In genomic region chr10:7932301-7933036, GRCh38 we compare ENCODE assay signal across 16 cellular contexts.
"Had no signal": no experiment of that assay in that cellular context is flagged by ENCODE, and none has a peak within 500 bp of the region (broad histone marks: within the 10 kb centered on the region; RNA-seq: fewer than 3 reads in every experiment).

No MANE protein-coding gene starts in this region.

- H3K27me3 Mint-ChIP-seq: stimulated activated naive B cell treated with anti-CD40 and anti-IgM and Interleukin-4, amounts not matched to agents 10 μg/mL and 1 μg/mL and 100 μg/mL, for 72 hours had no signal

- H3K4me3 Mint-ChIP-seq: immature natural killer cell; neural crest cell; stimulated activated naive B cell treated with anti-CD40 and anti-IgM and Interleukin-4, amounts not matched to agents 10 μg/mL and 1 μg/mL and 100 μg/mL, for 72 hours had no signal

- H3K27ac Mint-ChIP-seq: activated naive CD4-positive, alpha-beta T cell treated with anti-CD3 and anti-CD28 coated beads, Interleukin-2, amount 50 U/mL, for 72 hours; stimulated activated naive B cell treated with anti-CD40 and anti-IgM and Interleukin-4, amounts not matched to agents 10 μg/mL and 1 μg/mL and 100 μg/mL, for 72 hours had no signal

- H3K9me3 Mint-ChIP-seq: immature natural killer cell had no signal

- DNase-seq: activated CD4-positive, alpha-beta T cell treated with anti-CD3 and anti-CD28 coated beads, Interleukin-2, amount 50 U/mL, for 4 hours; activated CD4-positive, CD25-positive, alpha-beta regulatory T cell treated with anti-CD3 and anti-CD28 coated beads, Interleukin-2, amount 50 U/mL, for 72 hours; activated effector memory CD4-positive, alpha-beta T cell treated with anti-CD3 and anti-CD28 coated beads, Interleukin-2, amount 50 U/mL, for 16 hours; activated T-cell treated with anti-CD3 and anti-CD28 coated beads, Interleukin-2, amount 50 U/mL, for 1 hour; amygdala; brain microvascular endothelial cell; esophagus squamous epithelium; foreskin fibroblast; glutamatergic neuron; immature natural killer cell; left lung; stimulated activated naive B cell treated with anti-CD40 and anti-IgM and Interleukin-4, amounts not matched to agents 10 μg/mL and 1 μg/mL and 100 μg/mL, for 72 hours; substantia nigra; T-helper 9 cell had no signal

- ATAC-seq: activated naive CD4-positive, alpha-beta T cell treated with anti-CD3 and anti-CD28 coated beads, Interleukin-2, amount 50 U/mL, for 72 hours; left lung; stimulated activated naive B cell treated with anti-CD40 and anti-IgM and Interleukin-4, amounts not matched to agents 10 μg/mL and 1 μg/mL and 100 μg/mL, for 72 hours had no signal
